19 cellular contexts compared by ENCODE assay signal in genomic region chr6:100426241-100426640, GRCh38. TPM values are rescaled to one million over a fixed set of nuclear protein-coding genes. Genes with fewer than 3 reads are reported as not detected.
"Had no signal": no experiment of that assay in that cellular context is flagged by ENCODE, and none has a peak within 500 bp of the region (broad histone marks: within the 10 kb centered on the region; RNA-seq: fewer than 3 reads in every experiment).

No MANE protein-coding gene starts in this region.

- H3K4me3 ChIP-seq: colonic mucosa, esophagus muscularis mucosa, thoracic aorta had no signal

- H3K4me1 ChIP-seq: colonic mucosa, esophagus muscularis mucosa, psoas muscle had no signal

- H3K9me3 ChIP-seq: colonic mucosa, esophagus muscularis mucosa, psoas muscle, thoracic aorta had no signal

- ATAC-seq: activated naive CD4-positive, alpha-beta T cell treated with anti-CD3 and anti-CD28 coated beads, Interleukin-2, amount 50 U/mL, for 72 hours; activated T-cell treated with anti-CD3 and anti-CD28 coated beads, Interleukin-2, amount 50 U/mL, for 72 hours; sciatic nerve had no signal

- H3K27me3 ChIP-seq: colonic mucosa had no signal

- DNase-seq: activated CD4-positive, alpha-beta T cell treated with anti-CD3 and anti-CD28 coated beads, Interleukin-2, amount 10 ng/mL, durations not matched to agents 7 days and 5 days; activated CD4-positive, CD25-positive, alpha-beta regulatory T cell; activated CD8-positive, alpha-beta memory T cell treated with anti-CD3 and anti-CD28 coated beads, Interleukin-2, amount 50 U/mL, for 48 hours; activated gamma-delta T cell; activated T-cell treated with anti-CD3 and anti-CD28 coated beads, Interleukin-2, amount 50 U/mL, for 72 hours; central memory CD4-positive, alpha-beta T cell; colonic mucosa; glutamatergic neuron; psoas muscle; stimulated activated CD4-positive, alpha-beta T cell treated with anti-CD3 and anti-CD28 coated beads, Interleukin-1b, Interleukin-23, amount 100 ng/mL, for 48 hours had no signal

- H3K27ac ChIP-seq: colonic mucosa, esophagus muscularis mucosa, psoas muscle, thoracic aorta had no signal

- H3K36me3 ChIP-seq: colonic mucosa, esophagus muscularis mucosa, thoracic aorta had no signal

RNA-seq across cellular contexts. Expression of gene SIM1, which starts 38.5 kb away (rescaled TPM):
- total RNA-seq: activated CD4-positive, alpha-beta T cell treated with anti-CD3 and anti-CD28 coated beads, Interleukin-2, amount 10 ng/mL, durations not matched to agents 7 days and 5 days; activated naive CD4-positive, alpha-beta T cell treated with anti-CD3 and anti-CD28 coated beads, Interleukin-2, amount 50 U/mL, for 72 hours; esophagus muscularis mucosa; fibroblast of villous mesenchyme; mesenteric fat pad; thoracic aorta had no signal
- polyA plus RNA-seq: liver, neural cell, urinary bladder had no signal
